8 cellular contexts compared by ENCODE assay signal in the genomic region with DNA sequence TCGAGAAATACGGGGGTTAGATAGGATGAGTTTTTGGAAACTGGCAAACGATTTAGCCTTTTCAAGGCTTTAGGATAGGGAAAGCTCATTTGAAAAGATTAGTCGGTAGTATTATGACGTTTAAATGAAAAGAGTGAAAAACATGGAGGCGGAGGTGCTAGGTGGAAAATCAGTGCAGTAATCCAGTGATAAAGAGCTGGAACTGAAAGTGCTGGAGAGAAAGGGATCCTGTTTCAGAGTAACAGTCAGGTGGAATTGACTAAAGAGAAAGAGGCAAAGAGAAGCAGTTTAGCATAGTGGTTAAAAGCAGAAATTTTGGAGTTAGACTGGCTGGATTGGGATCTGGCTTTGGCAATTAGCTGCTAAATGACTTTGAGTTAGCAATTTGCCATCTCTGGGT. TPM values are rescaled to one million over a fixed set of nuclear protein-coding genes. Genes with fewer than 3 reads are reported as not detected.
DNase-seq lines count a peak whose midpoint lies in the region; ATAC-seq and TF ChIP-seq lines count a peak whose summit lies in the region.

No MANE protein-coding gene starts in this region.

- peaks cover 6% of the 10 kb centered on the region; the same call in 1 of the 2 replicates for H3F3A ChIP-seq in MM.1S (ENCODE audit: insufficient read depth, low read length)

- no peaks in the 10 kb centered on the region for H4K20me1 ChIP-seq in MM.1S (ENCODE audit: insufficient read depth, low read length)

- H3K4me3 Mint-ChIP-seq in Calu3 (ENCODE audit: low read depth, unreplicated experiment), result peak overlapping the region; percentile 89
- H3K4me3 Mint-ChIP-seq in natural killer cell treated with Interleukin-12 subunit alpha and Interleukin-12 subunit beta and Interleukin-15 and Interleukin-18, amount 100 ng/mL, for 72 hours, result peak overlapping the region; percentile 99

- no peaks in the 10 kb centered on the region for H3K27me3 Mint-ChIP-seq in Calu3 (ENCODE audit: unreplicated experiment)
- no peaks in the 10 kb centered on the region for H3K27me3 Mint-ChIP-seq in natural killer cell treated with Interleukin-12 subunit alpha and Interleukin-12 subunit beta and Interleukin-15 and Interleukin-18, amount 100 ng/mL, for 72 hours

- no peak for TF ChIP-seq CTCF in Calu3 (IDR thresholded peaks at IDR 0.05; ENCODE audit: unreplicated experiment)
- TF ChIP-seq CTCF in MM.1S (IDR thresholded peaks at IDR 0.05; ENCODE audit: low read length), result no peak
- no peak for TF ChIP-seq CTCF in dorsolateral prefrontal cortex (IDR thresholded peaks at IDR 0.05 in 54 of 56, conservative IDR thresholded peaks at IDR 0.05 in 2 of 56; ENCODE audit: low read depth in 1 of 56, partially characterized antibody in 56 of 56)

- H3K9me3 Mint-ChIP-seq in Calu3 (ENCODE audit: low read depth, unreplicated experiment), result no peaks in the 10 kb centered on the region
- H3K9me3 Mint-ChIP-seq in natural killer cell treated with Interleukin-12 subunit alpha and Interleukin-12 subunit beta and Interleukin-15 and Interleukin-18, amount 100 ng/mL, for 72 hours, result no peaks in the 10 kb centered on the region

- BruUV-seq in Calu3 (replicated peaks; lab: Mats Ljungman, UMichigan), result no TSS peak

- H3K4me1 ChIP-seq in MM.1S (ENCODE audit: low read length), result 0 out of 2 replicates have a peak, but pooled peaks cover 3% of the 10 kb centered on the region

- ATAC-seq in natural killer cell treated with Interleukin-12 subunit alpha and Interleukin-12 subunit beta and Interleukin-15 and Interleukin-18, amount 100 ng/mL, for 72 hours, result no peak
- no peak for ATAC-seq in GM18873 (IDR thresholded peaks at IDR 0.05; ENCODE audit: low FRiP score, unreplicated experiment)

- no peak for DNase-seq in Calu3
- no peak for DNase-seq in MM.1S
- DNase-seq in dorsolateral prefrontal cortex, result no peak
- no peak for DNase-seq in natural killer cell treated with Interleukin-12 subunit alpha and Interleukin-12 subunit beta and Interleukin-15 and Interleukin-18, amount 100 ng/mL, for 72 hours (ENCODE audit: low spot score)
- DNase-seq in COLO668 (lab: John Stamatoyannopoulos, UW; ENCODE audit: unreplicated experiment), result no peak
- DNase-seq in activated gamma-delta T cell treated with Interleukin-2 at 50 U/mL for 16 hours, result no peak
- DNase-seq in stimulated activated CD4-positive, alpha-beta T cell treated with anti-CD3 and anti-CD28 coated beads, Interleukin-1b, Interleukin-23, amount 100 ng/mL, for 48 hours, result no peak

- no peaks in the 10 kb centered on the region for H3K9me3 ChIP-seq in MM.1S (replicated peaks; ENCODE audit: insufficient read depth, low read length)

- H3K27me3 ChIP-seq in MM.1S (replicated peaks; ENCODE audit: insufficient read depth, low read length) (no peaks in the 10 kb centered on the region), dorsolateral prefrontal cortex (no peaks in the 10 kb centered on the region)

- peaks cover 38% of the 10 kb centered on the region for H3K36me3 Mint-ChIP-seq in Calu3 (ENCODE audit: insufficient read depth, unreplicated experiment)
- peaks cover 5% of the 10 kb centered on the region for H3K36me3 Mint-ChIP-seq in natural killer cell treated with Interleukin-12 subunit alpha and Interleukin-12 subunit beta and Interleukin-15 and Interleukin-18, amount 100 ng/mL, for 72 hours

- peak overlapping the region; percentile 74 for H3K9ac ChIP-seq in MM.1S (ENCODE audit: low read length)

- peaks cover 86% of the 10 kb centered on the region for H3K79me2 ChIP-seq in MM.1S (ENCODE audit: low read length)

- peak overlapping the region; percentile 74 for H3K27ac Mint-ChIP-seq in Calu3 (ENCODE audit: unreplicated experiment)
- peak overlapping the region; percentile 83 to 88 for H3K27ac Mint-ChIP-seq in natural killer cell treated with Interleukin-12 subunit alpha and Interleukin-12 subunit beta and Interleukin-15 and Interleukin-18, amount 100 ng/mL, for 72 hours

- peak overlapping the region; percentile 75 for H3K4me2 ChIP-seq in MM.1S (ENCODE audit: low read depth, low read length)

- intact Hi-C loops in Calu3 (cut with micrococcal nuclease; ENCODE audit: unreplicated experiment) (no loop called here), dorsolateral prefrontal cortex (cut with DNase I) (no loop called here)

- CTCF ChIA-PET in Calu3 (lab: Charles Lee), result no interaction called here

- peaks cover 31% of the 10 kb centered on the region for H3K4me1 Mint-ChIP-seq in Calu3 (ENCODE audit: low read depth, unreplicated experiment)
- peaks cover 43 to 51% of the 10 kb centered on the region in 2 donors for H3K4me1 Mint-ChIP-seq in natural killer cell treated with Interleukin-12 subunit alpha and Interleukin-12 subunit beta and Interleukin-15 and Interleukin-18, amount 100 ng/mL, for 72 hours (ENCODE audit: low read depth in 2 of 2)

- no peaks in the 10 kb centered on the region for H3K36me3 ChIP-seq in MM.1S (replicated peaks; ENCODE audit: insufficient read depth, low read length)

- peak overlapping the region; percentile 94 for H3K4me3 ChIP-seq in MM.1S (ENCODE audit: low read length)
- H3K4me3 ChIP-seq in dorsolateral prefrontal cortex, result peak overlapping the region; percentile 64 to 99 (median 93)

- H3K27ac ChIP-seq in MM.1S (ENCODE audit: low read length) (peak overlapping the region; percentile 75; the same call in 1 of the 2 replicates), dorsolateral prefrontal cortex (peak overlapping the region in 1 of 59 donors; percentile 4)

- H3K9me2 ChIP-seq in MM.1S (replicated peaks; ENCODE audit: insufficient read depth, low read length), result no peaks in the 10 kb centered on the region

- peak overlapping the region; percentile 71; the same call in 1 of the 2 replicates for H2AFZ ChIP-seq in MM.1S (ENCODE audit: low read length)

RNA-seq across cellular contexts. Expression of gene WDR3, which starts 0.9 kb away (rescaled TPM):
- total RNA-seq in Calu3 (2022), result 40.2 and 42.5 TPM in 2 replicates
- total RNA-seq in dorsolateral prefrontal cortex, result 10 to 100 TPM in 109 of 120 experiments, 1 to 10 TPM in 11; 6.8 to 23.9 (median 14.0) TPM
- total RNA-seq in natural killer cell treated with Interleukin-12 subunit alpha and Interleukin-12 subunit beta and Interleukin-15 and Interleukin-18, amount 100 ng/mL, for 72 hours, result 10 to 100 TPM; 40.1 to 44.8 TPM

RNA-seq across cellular contexts. Expression of gene GDAP2, which starts 1.1 kb away (rescaled TPM):
- total RNA-seq in Calu3 (2022) (18.8 and 22.9 TPM in 2 replicates), dorsolateral prefrontal cortex (10 to 100 TPM; 35.6 to 66.1 (median 48.2) TPM)
- 10 to 100 TPM; 31.3 to 36.6 TPM for total RNA-seq in natural killer cell treated with Interleukin-12 subunit alpha and Interleukin-12 subunit beta and Interleukin-15 and Interleukin-18, amount 100 ng/mL, for 72 hours
